In genomic region chr22:25935266-25936058, GRCh38 we compare ENCODE assay signal across 26 cellular contexts.
A peak's percentile ranks its signal among the peaks of the same experiment; 100 is the strongest.
DNase-seq lines count a peak whose midpoint lies in the region; ATAC-seq, FAIRE-seq and TF ChIP-seq lines count a peak whose summit lies in the region.
"Had no signal": no experiment of that assay in that cellular context is flagged by ENCODE, and none has a peak within 500 bp of the region (broad histone marks: within the 10 kb centered on the region; RNA-seq: fewer than 3 reads in every experiment).

No MANE protein-coding gene starts in this region.

- peak overlapping the region; percentile 63 to 73 for H3K4me2 ChIP-seq in H1 (ENCODE audit: insufficient read depth in 1 of 2, low read depth in 2 of 2, low read length in 2 of 2)
- H3K4me2 ChIP-seq: BLaER1 had no signal

- DNase-seq in activated naive CD4-positive, alpha-beta T cell treated with anti-CD3 and anti-CD28 coated beads for 36 hours, result no peak
- DNase-seq in H1 (ENCODE audit: low read depth in 1 of 2, low spot score in 2 of 2), result no peak
- peak; percentile 31 for DNase-seq in islet precursor cell
- DNase-seq in upper lobe of right lung, result no peak
- DNase-seq in activated gamma-delta T cell treated with Interleukin-2 at 50 U/mL for 16 hours, result no peak
- DNase-seq in NCI-H2081 (lab: John Stamatoyannopoulos, UW), result no peak
- no peak for DNase-seq in breast epithelium (ENCODE audit: low spot score in 2 of 2)
- DNase-seq: ACHN; CD4-positive, alpha-beta T cell; COR-L47; DMS79; HCEC 1CT; Kasumi-1; NCI-H1048; NCI-H1417 treated with DMSO at 0.1 percent for 48 hours; NCI-H187 treated with DMSO at 0.1 percent for 48 hours; NCI-H2227 treated with DMSO at 0.1 percent for 48 hours; NCI-H510A; NCI-H774; NK-92 treated with Interleukin-12 subunit alpha and Interleukin-12 subunit beta, amount 100 ng/mL, for 24 hours; Peyer's patch had no signal

- peak; percentile 16 for ATAC-seq in upper lobe of right lung
- ATAC-seq: GM12878 had no signal

- H4K91ac ChIP-seq in H1 (replicated peaks; ENCODE audit: insufficient read length, low read length), result peak overlapping the region; percentile 62

- no peak overlapping the region for H4K5ac ChIP-seq in H1 (ENCODE audit: insufficient read length, low read depth, low read length)

- H3K27me3 ChIP-seq in H1 (replicated peaks in 1 of 4; ENCODE audit: control insufficient read depth in 3 of 4, extremely low read depth in 1 of 4, insufficient read depth in 3 of 4, low read length in 3 of 4) (peaks cover 0 to 2% (median 0%) of the 10 kb centered on the region in 4 experiments; a peak in 1 of 7 replicates), upper lobe of right lung (peaks cover 6% of the 10 kb centered on the region), breast epithelium (peaks cover 0 to 5% of the 10 kb centered on the region in 2 donors)
- H3K27me3 ChIP-seq: BLaER1, Peyer's patch had no signal

- no peak overlapping the region for H2AFZ ChIP-seq in H1 (ENCODE audit: low read length)

- no peaks in the 10 kb centered on the region for H3K36me3 Mint-ChIP-seq in activated naive CD4-positive, alpha-beta T cell treated with anti-CD3 and anti-CD28 coated beads, Interleukin-2, amount 50 U/mL, for 24 hours
- no peaks in the 10 kb centered on the region for H3K36me3 Mint-ChIP-seq in activated naive CD4-positive, alpha-beta T cell treated with anti-CD3 and anti-CD28 coated beads for 36 hours (ENCODE audit: low read depth)

- H3K4me3 ChIP-seq in H1 (ENCODE audit: extremely low read depth in 1 of 4, insufficient read depth in 2 of 4, low read depth in 3 of 4, low read length in 4 of 4), result peak overlapping the region in 2 of 4 experiments; percentile 3 to 31; a peak in 2 of 8 replicates
- no peak overlapping the region for H3K4me3 ChIP-seq in upper lobe of right lung
- no peak overlapping the region for H3K4me3 ChIP-seq in breast epithelium
- H3K4me3 ChIP-seq: BLaER1, GM12878, Peyer's patch had no signal

- peak overlapping the region; percentile 23 for H3K27ac Mint-ChIP-seq in activated naive CD4-positive, alpha-beta T cell treated with anti-CD3 and anti-CD28 coated beads, Interleukin-2, amount 50 U/mL, for 24 hours
- no peak overlapping the region for H3K27ac Mint-ChIP-seq in activated naive CD4-positive, alpha-beta T cell treated with anti-CD3 and anti-CD28 coated beads for 36 hours
- H3K27ac Mint-ChIP-seq: CD4-positive, alpha-beta T cell had no signal

- H3K79me2 ChIP-seq in H1 (ENCODE audit: control insufficient read depth in 1 of 2, insufficient read depth in 2 of 2, low read length in 2 of 2), result no peaks in the 10 kb centered on the region

- H2BK12ac ChIP-seq in H1 (ENCODE audit: low read depth, low read length), result peak overlapping the region; percentile 91; the same call in 1 of the 2 replicates

- peak overlapping the region; percentile 74; the same call in 1 of the 2 replicates for H2BK5ac ChIP-seq in H1 (ENCODE audit: low read depth, low read length)

- TF ChIP-seq CTCF in H1 (IDR thresholded peaks at IDR 0.05; ENCODE audit: control extremely low read depth in 1 of 3, insufficient read depth in 1 of 3, low read depth in 1 of 3, low read length in 3 of 3) (no peak), upper lobe of right lung (IDR thresholded peaks at IDR 0.05) (no peak), breast epithelium (IDR thresholded peaks at IDR 0.05) (no peak)

- no peaks in the 10 kb centered on the region for H3K23me2 ChIP-seq in H1 (ENCODE audit: low read depth, low read length)

- no peaks in the 10 kb centered on the region for H3K4me1 Mint-ChIP-seq in activated naive CD4-positive, alpha-beta T cell treated with anti-CD3 and anti-CD28 coated beads, Interleukin-2, amount 50 U/mL, for 24 hours
- no peaks in the 10 kb centered on the region for H3K4me1 Mint-ChIP-seq in activated naive CD4-positive, alpha-beta T cell treated with anti-CD3 and anti-CD28 coated beads for 36 hours (ENCODE audit: low read depth)

- 30% methylated on average over 7 of the region's 7 CpGs; no CpG with 5 or more reads in 1 of the 2 experiments for WGBS in H1 (ENCODE audit: extremely low coverage in 1 of 2, insufficient coverage in 1 of 2, insufficient read length in 1 of 2, insufficient replicate concordance in 2 of 2, low coverage in 1 of 2, low lambda C conversion rate in 2 of 2, missing lambda C conversion rate in 1 of 2), 2 experiments

- TF ChIP-seq POLR2A in H1 (IDR thresholded peaks at IDR 0.05; ENCODE audit: control extremely low read depth in 1 of 2, low read depth in 2 of 2, low read length in 2 of 2), result no peak
- no peak for TF ChIP-seq POLR2A in breast epithelium (IDR thresholded peaks at IDR 0.05)

- H2BK15ac ChIP-seq in H1 (ENCODE audit: low read length), result peak overlapping the region; percentile 53; the same call in 1 of the 2 replicates

- no peak overlapping the region for H3K27ac ChIP-seq in H1 (ENCODE audit: low read depth, low read length)
- H3K27ac ChIP-seq in upper lobe of right lung, result no peak overlapping the region
- no peak overlapping the region for H3K27ac ChIP-seq in breast epithelium
- H3K27ac ChIP-seq: 22Rv1, BLaER1, Peyer's patch had no signal

- H3K9ac ChIP-seq in H1 (replicated peaks in 1 of 4; ENCODE audit: extremely low read depth in 1 of 4, low read depth in 3 of 4, low read length in 3 of 4), result no peak overlapping the region; a peak in 1 of 7 replicates
- H3K9ac ChIP-seq: BLaER1 had no signal

- no peaks in the 10 kb centered on the region for H4K20me1 ChIP-seq in H1 (replicated peaks in 1 of 2; ENCODE audit: control insufficient read depth in 1 of 2, insufficient read depth in 2 of 2, low read length in 2 of 2)
- H4K20me1 ChIP-seq: BLaER1 had no signal

- H3K18ac ChIP-seq in H1 (ENCODE audit: extremely low read depth, low read length), result peak overlapping the region; percentile 26

- no peak for FAIRE-seq in H1 (lab: Jason Lieb, UNC)
- FAIRE-seq: GM12878, HTR-8/SVneo had no signal

- intact Hi-C loops in activated naive CD4-positive, alpha-beta T cell treated with anti-CD3 and anti-CD28 coated beads for 36 hours (cut with micrococcal nuclease), result no loop called here
- intact Hi-C loops in upper lobe of right lung (cut with DNase I) (no loop called here), breast epithelium (cut with DNase I; ENCODE audit: low total_unique reads) (no loop called here)

- H3K9me3 Mint-ChIP-seq in activated naive CD4-positive, alpha-beta T cell treated with anti-CD3 and anti-CD28 coated beads, Interleukin-2, amount 50 U/mL, for 24 hours, result peaks cover 9% of the 10 kb centered on the region
- H3K9me3 Mint-ChIP-seq in activated naive CD4-positive, alpha-beta T cell treated with anti-CD3 and anti-CD28 coated beads for 36 hours, result peaks cover 10% of the 10 kb centered on the region

- H3K4me3 Mint-ChIP-seq in activated naive CD4-positive, alpha-beta T cell treated with anti-CD3 and anti-CD28 coated beads, Interleukin-2, amount 50 U/mL, for 24 hours, result peak overlapping the region; percentile 27
- H3K4me3 Mint-ChIP-seq in activated naive CD4-positive, alpha-beta T cell treated with anti-CD3 and anti-CD28 coated beads for 36 hours, result no peak overlapping the region
- H3K4me3 Mint-ChIP-seq: CD4-positive, alpha-beta T cell had no signal

- no peak overlapping the region for H3K14ac ChIP-seq in H1 (ENCODE audit: insufficient read length)

- H3K23ac ChIP-seq in H1 (ENCODE audit: insufficient read length), result no peak overlapping the region

- H3K9me3 ChIP-seq in H1 (ENCODE audit: insufficient read depth in 2 of 2, low read depth in 1 of 2, low read length in 1 of 2) (no peaks in the 10 kb centered on the region), upper lobe of right lung (no peaks in the 10 kb centered on the region), breast epithelium (peaks cover 0 to 11% of the 10 kb centered on the region in 2 donors)
- H3K9me3 ChIP-seq: Peyer's patch had no signal

- TF ChIP-seq RAD21 in H1 (IDR thresholded peaks at IDR 0.05 in 1 of 2, conservative IDR thresholded peaks at IDR 0.05 in 1 of 2; ENCODE audit: low read depth in 2 of 2, low read length in 2 of 2), result no peak

- H2AK5ac ChIP-seq in H1 (ENCODE audit: low read depth, low read length), result no peak overlapping the region

- H3K36me3 ChIP-seq in H1 (ENCODE audit: control insufficient read depth in 2 of 4, insufficient read depth in 4 of 4, low read length in 3 of 4) (no peaks in the 10 kb centered on the region), upper lobe of right lung (no peaks in the 10 kb centered on the region), breast epithelium (no peaks in the 10 kb centered on the region)
- H3K36me3 ChIP-seq: BLaER1, Peyer's patch had no signal

- H3K79me1 ChIP-seq in H1 (ENCODE audit: low read depth, low read length), result no peaks in the 10 kb centered on the region

- H3K4me1 ChIP-seq in H1 (replicated peaks in 1 of 4; ENCODE audit: control insufficient read depth in 3 of 4, insufficient read depth in 4 of 4, low read length in 3 of 4) (peaks cover 10 to 23% (median 16%) of the 10 kb centered on the region in 4 experiments; a peak in 6 of 7 replicates), upper lobe of right lung (no peaks in the 10 kb centered on the region), breast epithelium (no peaks in the 10 kb centered on the region)
- H3K4me1 ChIP-seq: BLaER1, Peyer's patch had no signal

- H3K27me3 Mint-ChIP-seq in activated naive CD4-positive, alpha-beta T cell treated with anti-CD3 and anti-CD28 coated beads, Interleukin-2, amount 50 U/mL, for 24 hours, result peaks cover 11% of the 10 kb centered on the region
- H3K27me3 Mint-ChIP-seq in activated naive CD4-positive, alpha-beta T cell treated with anti-CD3 and anti-CD28 coated beads for 36 hours (ENCODE audit: low read depth), result peaks cover 23% of the 10 kb centered on the region

- H3K56ac ChIP-seq in H1 (replicated peaks; ENCODE audit: insufficient read length, low read depth, low read length), result no peak overlapping the region

- peak overlapping the region; percentile 24 for H2BK120ac ChIP-seq in H1 (replicated peaks; ENCODE audit: low read depth, low read length)

- TF ChIP-seq EP300 in H1 (IDR thresholded peaks at IDR 0.05; ENCODE audit: borderline replicate concordance in 1 of 2, low read depth in 2 of 2, low read length in 2 of 2), result no peak

- CTCF ChIA-PET in activated naive CD4-positive, alpha-beta T cell treated with anti-CD3 and anti-CD28 coated beads for 36 hours (lab: Charles Lee), result interaction anchor here (0.6 kb wide), 1 partner anchor 11 kb away, joined by 3 read pairs; no protein-coding TSS in a partner anchor
- CTCF ChIA-PET in H1 (lab: Charles Lee; ENCODE audit: partially characterized antibody), result interaction anchor here (0.9 kb wide), 1 partner anchor 15 kb away, joined by 5 read pairs; no protein-coding TSS in a partner anchor

- no peak overlapping the region for H4K8ac ChIP-seq in H1 (ENCODE audit: extremely low read depth, insufficient read depth, low read length)

- peak overlapping the region; percentile 55; the same call in 1 of the 2 replicates for H2BK20ac ChIP-seq in H1 (ENCODE audit: low read length)

- peak overlapping the region; percentile 37 for H3K4ac ChIP-seq in H1 (replicated peaks; ENCODE audit: insufficient read length, low read depth, low read length)

- POLR2A ChIA-PET in H1 (lab: Charles Lee; ENCODE audit: partially characterized antibody), result no interaction called here

TF ChIP-seq in H1, 55 proteins besides CTCF, POLR2A, EP300 and RAD21 (continues in another document):
- TF ChIP-seq POLR2AphosphoS5 (IDR thresholded peaks at IDR 0.05; ENCODE audit: low read depth, low read length) (peak; percentile 64), SIRT6 (IDR thresholded peaks at IDR 0.05; ENCODE audit: low read length) (no peak), SP1 (IDR thresholded peaks at IDR 0.05; ENCODE audit: low read depth, low read length) (0 out of 2 replicates have a peak, but pooled peaks have one; percentile 39)
